ENCODE assay signal across 26 cellular contexts in genomic region chr6:63249875-63250482, GRCh38. TPM values are rescaled to one million over a fixed set of nuclear protein-coding genes. Genes with fewer than 3 reads are reported as not detected.
"Had no signal": no experiment of that assay in that cellular context is flagged by ENCODE, and none has a peak within 500 bp of the region (broad histone marks: within the 10 kb centered on the region; RNA-seq: fewer than 3 reads in every experiment).

No MANE protein-coding gene starts in this region.

- ATAC-seq: effector memory CD8-positive, alpha-beta T cell; esophagus mucosa; foreskin keratinocyte; gastrocnemius medialis; gastroesophageal sphincter; heart left ventricle; heart right ventricle had no signal

- H3K4me3 ChIP-seq: colonic mucosa, coronary artery, dorsolateral prefrontal cortex, esophagus muscularis mucosa, esophagus squamous epithelium, gastrocnemius medialis, gastroesophageal sphincter, heart left ventricle, heart right ventricle had no signal

- H3K27ac ChIP-seq: colonic mucosa, coronary artery, dorsolateral prefrontal cortex, epithelial cell of prostate, esophagus muscularis mucosa, esophagus squamous epithelium, foreskin keratinocyte, gastrocnemius medialis, gastroesophageal sphincter, heart left ventricle, heart right ventricle had no signal

- H3K9me3 ChIP-seq: colonic mucosa, esophagus muscularis mucosa, esophagus squamous epithelium, gastrocnemius medialis, gastroesophageal sphincter, heart left ventricle had no signal

- FAIRE-seq: colon, endothelial cell of umbilical vein had no signal

- H3K27me3 ChIP-seq: colonic mucosa, dorsolateral prefrontal cortex, esophagus muscularis mucosa, esophagus squamous epithelium, foreskin keratinocyte, gastrocnemius medialis, gastroesophageal sphincter, heart left ventricle, heart right ventricle had no signal

- DNase-seq: colonic mucosa; cortex of kidney; dermis blood vessel endothelial cell; dorsolateral prefrontal cortex; effector CD4-positive, alpha-beta T cell; effector CD8-positive, alpha-beta T cell; effector memory CD4-positive, alpha-beta T cell; effector memory CD8-positive, alpha-beta T cell; endodermal cell; erythroblast; esophagus squamous epithelium; foreskin fibroblast; foreskin keratinocyte; foreskin melanocyte; gastrocnemius medialis; glutamatergic neuron; head of caudate nucleus; heart left ventricle; heart right ventricle had no signal

- H3K4me1 ChIP-seq: colonic mucosa, esophagus muscularis mucosa, esophagus squamous epithelium, foreskin keratinocyte, gastrocnemius medialis, gastroesophageal sphincter, heart left ventricle, heart right ventricle had no signal

- H3K36me3 ChIP-seq: colonic mucosa, esophagus muscularis mucosa, esophagus squamous epithelium, gastrocnemius medialis, gastroesophageal sphincter, heart left ventricle, heart right ventricle had no signal

RNA-seq across cellular contexts. Expression of gene FKBP1C, which starts 38.7 kb away (rescaled TPM):
- total RNA-seq: esophagus mucosa had no signal
